Comparison of ENCODE assay signal across 21 cellular contexts in genomic region chr5:32778403-32778802, GRCh38.
A peak's percentile ranks its signal among the peaks of the same experiment; 100 is the strongest.
DNase-seq lines count a peak whose midpoint lies in the region; ATAC-seq and TF ChIP-seq lines count a peak whose summit lies in the region.
"Had no signal": no experiment of that assay in that cellular context is flagged by ENCODE, and none has a peak within 500 bp of the region (broad histone marks: within the 10 kb centered on the region; RNA-seq: fewer than 3 reads in every experiment).

No MANE protein-coding gene starts in this region.

- H3K9me3 ChIP-seq in mucosa of descending colon (no peaks in the 10 kb centered on the region), PC-3 (ENCODE audit: low read length) (no peaks in the 10 kb centered on the region)
- H3K9me3 ChIP-seq: BE2C, HAP-1 had no signal

- no peak overlapping the region for H3K9ac ChIP-seq in PC-3 (ENCODE audit: low read length)
- H3K9ac ChIP-seq: BLaER1 treated with 17β-estradiol and CSF1 and Interleukin-3, amounts not matched to agents 10 nM and 100 nM had no signal

- H4K20me1 ChIP-seq in PC-3 (ENCODE audit: low read length): no peaks in the 10 kb centered on the region
- H4K20me1 ChIP-seq: BLaER1 treated with 17β-estradiol and CSF1 and Interleukin-3, amounts not matched to agents 10 nM and 100 nM had no signal

- ATAC-seq in left lobe of liver: peak; percentile 43
- peak; percentile 36 for ATAC-seq in mucosa of descending colon
- no peak for ATAC-seq in PC-3
- ATAC-seq: GM12878 had no signal

- H3K9me2 ChIP-seq in PC-3 (replicated peaks; ENCODE audit: low read length): no peaks in the 10 kb centered on the region

- TF ChIP-seq CTCF in mucosa of descending colon (IDR thresholded peaks at IDR 0.05): no peak
- TF ChIP-seq CTCF in PC-3 (conservative IDR thresholded peaks at IDR 0.05; ENCODE audit: low read depth, low read length): no peak

- H3K79me2 ChIP-seq in ACC112 (ENCODE audit: control insufficient read depth, insufficient read depth, low read length, unreplicated experiment) (no peaks in the 10 kb centered on the region), PC-3 (ENCODE audit: low read length) (no peaks in the 10 kb centered on the region)

- H3K27me3 ChIP-seq in ACC112 (ENCODE audit: insufficient read depth, low read length) (no peaks in the 10 kb centered on the region), PC-3 (ENCODE audit: low read length) (no peaks in the 10 kb centered on the region)
- H3K27me3 ChIP-seq: BE2C; BLaER1 treated with 17β-estradiol and CSF1 and Interleukin-3, amounts not matched to agents 10 nM and 100 nM had no signal

- H2AFZ ChIP-seq in ACC112 (ENCODE audit: low read length, unreplicated experiment) (no peak overlapping the region), PC-3 (ENCODE audit: low read length) (no peak overlapping the region)

- no peak overlapping the region for H3K4me2 ChIP-seq in PC-3 (ENCODE audit: low read length)
- H3K4me2 ChIP-seq: BLaER1 treated with 17β-estradiol and CSF1 and Interleukin-3, amounts not matched to agents 10 nM and 100 nM had no signal

- H3K4me1 ChIP-seq in ACC112 (ENCODE audit: control insufficient read depth, insufficient read depth, low read length, unreplicated experiment) (peaks cover 29% of the 10 kb centered on the region), mucosa of descending colon (ENCODE audit: low read depth) (no peaks in the 10 kb centered on the region), PC-3 (ENCODE audit: insufficient read depth, low read length) (no peaks in the 10 kb centered on the region)
- H3K4me1 ChIP-seq: BE2C, HAP-1 had no signal

- CTCF ChIA-PET in PC-3 (lab: Charles Lee): no interaction called here

- H3K36me3 ChIP-seq in ACC112 (ENCODE audit: insufficient read depth, low read length) (peaks cover 10% of the 10 kb centered on the region), mucosa of descending colon (ENCODE audit: low read depth) (no peaks in the 10 kb centered on the region), PC-3 (ENCODE audit: low read depth, low read length) (no peaks in the 10 kb centered on the region)
- H3K36me3 ChIP-seq: BE2C; BLaER1 treated with 17β-estradiol and CSF1 and Interleukin-3, amounts not matched to agents 10 nM and 100 nM; HAP-1 had no signal

- DNase-seq in left lobe of liver (ENCODE audit: low spot score) (no peak), mucosa of descending colon (no peak), iPS-NIHi11 (ENCODE audit: low spot score) (no peak), NK-92 (lab: John Stamatoyannopoulos, UW; ENCODE audit: unreplicated experiment) (no peak), PC-3 (no peak)
- DNase-seq: ACHN; AML-193; BE2C; CD4-positive, alpha-beta T cell; CD8-positive, alpha-beta memory T cell; DMS 273 treated with DMSO at 0.1 percent for 48 hours; DMS79; EL; GDM1; GOT3; HFFc6 had no signal

- H3K27ac ChIP-seq in ACC112 (ENCODE audit: low read depth, low read length) (peak overlapping the region; percentile 20; the same call in 1 of the 2 replicates), PC-3 (ENCODE audit: low read length) (no peak overlapping the region)
- H3K27ac ChIP-seq: 22Rv1; BLaER1 treated with 17β-estradiol and CSF1 and Interleukin-3, amounts not matched to agents 10 nM and 100 nM had no signal

- intact Hi-C loops in mucosa of descending colon (cut with DNase I, micrococcal nuclease): no loop called here
- intact Hi-C loops in PC-3 (cut with micrococcal nuclease): no loop called here

- no peak overlapping the region for H3K4me3 ChIP-seq in ACC112 (ENCODE audit: low read depth, low read length)
- H3K4me3 ChIP-seq in mucosa of descending colon: no peak overlapping the region
- no peak overlapping the region for H3K4me3 ChIP-seq in PC-3 (ENCODE audit: low read length)
- H3K4me3 ChIP-seq: BLaER1 treated with 17β-estradiol and CSF1 and Interleukin-3, amounts not matched to agents 10 nM and 100 nM; GM12878; HAP-1 had no signal

- BruUV-seq in PC-3 (replicated peaks; lab: Mats Ljungman, UMichigan): no TSS peak

- POLR2A ChIA-PET in PC-3 (lab: Charles Lee; ENCODE audit: unreplicated experiment): no interaction called here

- H3F3A ChIP-seq in PC-3 (ENCODE audit: low read length, unreplicated experiment): no peaks in the 10 kb centered on the region
